Comparison of ENCODE assay signal across 21 cellular contexts in genomic region chr18:63908858-63909257, GRCh38. TPM values are rescaled to one million over a fixed set of nuclear protein-coding genes. Genes with fewer than 3 reads are reported as not detected.
DNase-seq lines count a peak whose midpoint lies in the region; ATAC-seq and TF ChIP-seq lines count a peak whose summit lies in the region.
"Had no signal": no experiment of that assay in that cellular context is flagged by ENCODE, and none has a peak within 500 bp of the region (broad histone marks: within the 10 kb centered on the region; RNA-seq: fewer than 3 reads in every experiment).

No MANE protein-coding gene starts in this region.

- ATAC-seq in activated CD4-positive, alpha-beta T cell treated with anti-CD3 and anti-CD28 coated beads for 36 hours, result peak; percentile 42
- ATAC-seq in GM18498 (IDR thresholded peaks at IDR 0.05; ENCODE audit: unreplicated experiment) (peak; percentile 39), HG02610 (IDR thresholded peaks at IDR 0.05; ENCODE audit: unreplicated experiment) (peak; percentile 56), GM21619 (IDR thresholded peaks at IDR 0.05; ENCODE audit: unreplicated experiment) (no peak)
- no peak for ATAC-seq in activated naive CD4-positive, alpha-beta T cell treated with anti-CD3 and anti-CD28 coated beads, Interleukin-2, amount 50 U/mL, for 72 hours
- ATAC-seq: HepG2 had no signal

- no peaks in the 10 kb centered on the region for H3K36me3 Mint-ChIP-seq in activated CD4-positive, alpha-beta T cell treated with anti-CD3 and anti-CD28 coated beads for 36 hours (ENCODE audit: low read depth)
- no peaks in the 10 kb centered on the region for H3K36me3 Mint-ChIP-seq in activated naive CD4-positive, alpha-beta T cell treated with anti-CD3 and anti-CD28 coated beads, Interleukin-2, amount 50 U/mL, for 72 hours

- H3K4me3 Mint-ChIP-seq in activated CD4-positive, alpha-beta T cell treated with anti-CD3 and anti-CD28 coated beads for 36 hours, result no peak overlapping the region

- intact Hi-C loops in activated CD4-positive, alpha-beta T cell treated with anti-CD3 and anti-CD28 coated beads for 36 hours (cut with DNase I, micrococcal nuclease), result no loop called here

- peak overlapping the region; percentile 55 for H3K4me3 ChIP-seq in HL-60 (replicated peaks; ENCODE audit: insufficient read depth, low read length)
- H3K4me3 ChIP-seq: HAP-1, SJCRH30 had no signal

- H3K27me3 ChIP-seq in HL-60 (ENCODE audit: insufficient read depth, poor library complexity, severe bottlenecking), result no peaks in the 10 kb centered on the region
- H3K27me3 ChIP-seq: SJCRH30 had no signal

- POLR2A ChIA-PET in activated CD4-positive, alpha-beta T cell treated with anti-CD3 and anti-CD28 coated beads for 36 hours (lab: Charles Lee), result no interaction called here

- peaks cover 20% of the 10 kb centered on the region for H3K27me3 Mint-ChIP-seq in activated CD4-positive, alpha-beta T cell treated with anti-CD3 and anti-CD28 coated beads for 36 hours

- no peak for DNase-seq in activated CD4-positive, alpha-beta T cell treated with anti-CD3 and anti-CD28 coated beads for 36 hours
- DNase-seq in activated CD4-positive, alpha-beta T cell treated with anti-CD3 and anti-CD28 coated beads for 4 hours, result no peak
- no peak for DNase-seq in HL-60 (ENCODE audit: low read depth in 1 of 2, low spot score in 1 of 2)
- no peak for DNase-seq in NCI-H774 (lab: John Stamatoyannopoulos, UW)
- DNase-seq in activated naive CD4-positive, alpha-beta T cell treated with anti-CD3 and anti-CD28 coated beads, Interleukin-2, amount 50 U/mL, for 72 hours (ENCODE audit: low spot score in 2 of 2), result no peak
- DNase-seq: COR-L47, DMS53, NCI-H1105, NCI-H1694 treated with DMSO at 0.1 percent for 48 hours, NCI-H446 treated with DMSO at 0.1 percent for 48 hours, NCI-H82, SJCRH30 had no signal

- H3K9me3 Mint-ChIP-seq in activated CD4-positive, alpha-beta T cell treated with anti-CD3 and anti-CD28 coated beads for 36 hours (ENCODE audit: low read depth), result peaks cover 2% of the 10 kb centered on the region
- no peaks in the 10 kb centered on the region for H3K9me3 Mint-ChIP-seq in activated naive CD4-positive, alpha-beta T cell treated with anti-CD3 and anti-CD28 coated beads, Interleukin-2, amount 50 U/mL, for 72 hours

- CTCF ChIA-PET in activated CD4-positive, alpha-beta T cell treated with anti-CD3 and anti-CD28 coated beads for 36 hours (lab: Charles Lee), result interaction anchor here (1.0 to 1.3 kb wide), 2 partner anchors 11 to 42 kb away, joined by 3 read pairs; no protein-coding TSS in a partner anchor

- H3K27ac ChIP-seq in HL-60 (replicated peaks), result peak overlapping the region; percentile 97
- H3K27ac ChIP-seq: C4-2B, KMS-11, SJCRH30 had no signal

- H3K4me1 Mint-ChIP-seq in activated CD4-positive, alpha-beta T cell treated with anti-CD3 and anti-CD28 coated beads for 36 hours, result peaks cover 3% of the 10 kb centered on the region

- TF ChIP-seq CTCF in HL-60 (IDR thresholded peaks at IDR 0.05; ENCODE audit: insufficient read depth, low read length), result no peak

- H3K27ac Mint-ChIP-seq in activated CD4-positive, alpha-beta T cell treated with anti-CD3 and anti-CD28 coated beads for 36 hours, result no peak overlapping the region
- H3K27ac Mint-ChIP-seq in activated naive CD4-positive, alpha-beta T cell treated with anti-CD3 and anti-CD28 coated beads, Interleukin-2, amount 50 U/mL, for 72 hours, result no peak overlapping the region

RNA-seq across cellular contexts. Expression of gene SERPINB10, which starts 1.1 kb away (rescaled TPM):
- total RNA-seq in activated CD4-positive, alpha-beta T cell treated with anti-CD3 and anti-CD28 coated beads for 36 hours, result not detected
- total RNA-seq in activated naive CD4-positive, alpha-beta T cell treated with anti-CD3 and anti-CD28 coated beads, Interleukin-2, amount 50 U/mL, for 72 hours, result not detected
- total RNA-seq: HepG2, MCF 10A, SJCRH30 had no signal

RNA-seq across cellular contexts. Expression of gene SERPINB2, which starts 21.4 kb away (rescaled TPM):
- not detected for total RNA-seq in activated CD4-positive, alpha-beta T cell treated with anti-CD3 and anti-CD28 coated beads for 36 hours
- total RNA-seq in activated naive CD4-positive, alpha-beta T cell treated with anti-CD3 and anti-CD28 coated beads, Interleukin-2, amount 50 U/mL, for 72 hours, result not detected
- total RNA-seq: SJCRH30 had no signal

RNA-seq across cellular contexts. Expression of gene HMSD, which starts 40.2 kb away (rescaled TPM):
- 10 to 100 TPM; 18.8 to 26.7 TPM for total RNA-seq in activated CD4-positive, alpha-beta T cell treated with anti-CD3 and anti-CD28 coated beads for 36 hours
- total RNA-seq in activated naive CD4-positive, alpha-beta T cell treated with anti-CD3 and anti-CD28 coated beads, Interleukin-2, amount 50 U/mL, for 72 hours, result 10 to 100 TPM in 1 of 2 donors, under 1 TPM in 1; 0.61 to 38.0 TPM
- total RNA-seq: HepG2, MCF 10A, RPMI7951, SJCRH30 had no signal

Comparison
In these comparisons a context has a peak if more than half of its experiments do, and no peak if none do; other contexts are left out.
1. ATAC-seq: peak in activated CD4-positive, alpha-beta T cell treated with anti-CD3 and anti-CD28 coated beads for 36 hours (single experiment), GM18498 (single experiment) and HG02610 (single experiment); none in activated naive CD4-positive, alpha-beta T cell treated with anti-CD3 and anti-CD28 coated beads, Interleukin-2, amount 50 U/mL, for 72 hours (0 of 2) and GM21619 (single experiment).